In genomic region chr20:62120990-62121775, GRCh38 we compare ENCODE assay signal across 8 cellular contexts. TPM values are rescaled to one million over a fixed set of nuclear protein-coding genes. Genes with fewer than 3 reads are reported as not detected.
DNase-seq lines count a peak whose midpoint lies in the region; ATAC-seq, FAIRE-seq and TF ChIP-seq lines count a peak whose summit lies in the region.

No MANE protein-coding gene starts in this region.

- H3K9me3 ChIP-seq in A549 = peaks cover 6% of the 10 kb centered on the region; the same call in 1 of the 3 replicates
- H3K9me3 ChIP-seq in SK-N-MC (ENCODE audit: low read depth, low read length) = no peaks in the 10 kb centered on the region
- H3K9me3 ChIP-seq in neural cell (ENCODE audit: low read length) = no peaks in the 10 kb centered on the region

- DNase-seq in A549 (ENCODE audit: low read depth in 1 of 2, low spot score in 1 of 2) (peak; percentile 56 to 65), SK-N-MC (ENCODE audit: low read depth, low spot score) (peak; percentile 45), erythroblast (lab: John Stamatoyannopoulos, UW) (peak; percentile 75 to 79), HPDE6-E6E7 (ENCODE audit: extremely low spot score) (no peak), ecto neural progenitor cell (ENCODE audit: low spot score) (no peak)

- H3K27me3 ChIP-seq in neural cell (ENCODE audit: insufficient read depth, low read depth, low read length) = no peaks in the 10 kb centered on the region

- peaks cover 6% of the 10 kb centered on the region for H3F3A ChIP-seq in neural cell (ENCODE audit: insufficient read depth, low read length, poor library complexity, severe bottlenecking)

- no peak for FAIRE-seq in A549 (lab: Jason Lieb, UNC)

- H3K9ac ChIP-seq in SK-N-MC (ENCODE audit: insufficient read length) = peak overlapping the region; percentile 81
- H3K9ac ChIP-seq in neural cell (ENCODE audit: low read length) = peak overlapping the region; percentile 68

- TF ChIP-seq CTCF in A549 (IDR thresholded peaks at IDR 0.05) (no peak), neural cell (IDR thresholded peaks at IDR 0.05; ENCODE audit: poor library complexity, severe bottlenecking) (no peak)

- TF ChIP-seq POLR2A in A549 (IDR thresholded peaks at IDR 0.05; ENCODE audit: low read length) (no peak), GM18526 (IDR thresholded peaks at IDR 0.05; ENCODE audit: extremely low read depth, insufficient read length) (peak; percentile 37), erythroblast (IDR thresholded peaks at IDR 0.05; ENCODE audit: low read length) (no peak)

- peak; percentile 40 to 47; a peak in 5 of 6 replicates for ATAC-seq in A549
- ATAC-seq in HG03045 (IDR thresholded peaks at IDR 0.05; ENCODE audit: unreplicated experiment) = peak; percentile 9

- TF ChIP-seq RAD21 in A549 (conservative IDR thresholded peaks at IDR 0.05 in 1 of 2, IDR thresholded peaks at IDR 0.05 in 1 of 2) (no peak), neural cell (conservative IDR thresholded peaks at IDR 0.05) (no peak)

- H3K27ac ChIP-seq in A549 = peak overlapping the region; percentile 90 to 92
- peak overlapping the region; percentile 94 for H3K27ac ChIP-seq in SK-N-MC
- H3K27ac ChIP-seq in neural cell (ENCODE audit: low read length) = peak overlapping the region; percentile 76

- POLR2A ChIA-PET in A549 (lab: Yijun Ruan, JAX) = interaction anchor here (0.6 to 2.5 kb wide), 9 partner anchors 13 to 266 kb away, joined by 3 to 37 read pairs (median 4); partner anchors contain the start of genes PSMA7, RPS21, SS18L1 and TAF4

- H3K79me2 ChIP-seq in neural cell (replicated peaks; ENCODE audit: insufficient read depth, low read length) = peaks cover 29% of the 10 kb centered on the region

- no peaks in the 10 kb centered on the region for H3K9me2 ChIP-seq in neural cell (ENCODE audit: insufficient read depth, low read length)

- peak overlapping the region; percentile 56 for H2AFZ ChIP-seq in neural cell (ENCODE audit: low read depth, low read length)

- H3K4me2 ChIP-seq in A549 = peak overlapping the region; percentile 71
- peak overlapping the region; percentile 80 for H3K4me2 ChIP-seq in neural cell (ENCODE audit: low read length)

- H3K4me3 ChIP-seq in A549 (peak overlapping the region; percentile 69), SK-N-MC (peak overlapping the region; percentile 83), neural cell (ENCODE audit: low read length) (peak overlapping the region; percentile 74)

- H4K20me1 ChIP-seq in neural cell (ENCODE audit: insufficient read depth) = peaks cover 14% of the 10 kb centered on the region

- H3K4me1 ChIP-seq in A549 = peaks cover 11% of the 10 kb centered on the region

- TF ChIP-seq EP300 in A549 (IDR thresholded peaks at IDR 0.05) (no peak), neural cell (conservative IDR thresholded peaks at IDR 0.05; ENCODE audit: poor library complexity, severe bottlenecking) (no peak)

- CTCF ChIA-PET in A549 (lab: Yijun Ruan, JAX) = interaction anchor here (0.8 to 3.9 kb wide), 6 partner anchors 9 to 111 kb away, joined by 3 to 15 read pairs (median 6); partner anchors contain the start of gene TAF4

- peaks cover 24% of the 10 kb centered on the region for H3K36me3 ChIP-seq in SK-N-MC (ENCODE audit: insufficient read depth, low read length)
- H3K36me3 ChIP-seq in neural cell (ENCODE audit: insufficient read depth, low read length) = no peaks in the 10 kb centered on the region

- 26% methylated on average over 43 of the region's 45 CpGs for WGBS in A549 (ENCODE audit: missing lambda C conversion rate)

TF ChIP-seq in A549, 52 proteins besides CTCF, POLR2A, EP300 and RAD21 (continues in another document):
- TF ChIP-seq SREBF2 (IDR thresholded peaks at IDR 0.05) (no peak), POLR2AphosphoS2 (conservative IDR thresholded peaks at IDR 0.05; ENCODE audit: low read length) (no peak), FOSL2 (IDR thresholded peaks at IDR 0.05) (no peak), FOSL2 (CRISPR knock-in tag; IDR thresholded peaks at IDR 0.05) (0 out of 2 replicates have a peak, but pooled peaks have one; percentile 4), SMC3 (IDR thresholded peaks at IDR 0.05) (no peak), E2F6 (IDR thresholded peaks at IDR 0.05; ENCODE audit: borderline replicate concordance, low read depth) (peak; percentile 84), RARB (CRISPR knock-in tag; IDR thresholded peaks at IDR 0.05) (no peak), EHF (CRISPR knock-in tag; IDR thresholded peaks at IDR 0.05) (0 out of 2 replicates have a peak, but pooled peaks have one; percentile 44), TP53 (CRISPR knock-in tag; IDR thresholded peaks at IDR 0.05) (0 out of 2 replicates have a peak, but pooled peaks have one; percentile 39), FOSB (CRISPR knock-in tag; IDR thresholded peaks at IDR 0.05) (no peak)
- TF ChIP-seq, protein P1, sequence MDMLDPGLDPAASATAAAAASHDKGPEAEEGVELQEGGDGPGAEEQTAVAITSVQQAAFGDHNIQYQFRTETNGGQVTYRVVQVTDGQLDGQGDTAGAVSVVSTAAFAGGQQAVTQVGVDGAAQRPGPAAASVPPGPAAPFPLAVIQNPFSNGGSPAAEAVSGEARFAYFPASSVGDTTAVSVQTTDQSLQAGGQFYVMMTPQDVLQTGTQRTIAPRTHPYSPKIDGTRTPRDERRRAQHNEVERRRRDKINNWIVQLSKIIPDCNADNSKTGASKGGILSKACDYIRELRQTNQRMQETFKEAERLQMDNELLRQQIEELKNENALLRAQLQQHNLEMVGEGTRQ (IDR thresholded peaks at IDR 0.05) = no peak

TF ChIP-seq in neural cell, 6 proteins besides CTCF, POLR2A, EP300 and RAD21:
- TF ChIP-seq POLR2AphosphoS5 (IDR thresholded peaks at IDR 0.05) (no peak), SMC3 (conservative IDR thresholded peaks at IDR 0.05; ENCODE audit: poor library complexity) (no peak), MXI1 (conservative IDR thresholded peaks at IDR 0.05; ENCODE audit: poor library complexity, severe bottlenecking) (no peak), TAF1 (IDR thresholded peaks at IDR 0.05; ENCODE audit: low read depth) (no peak)

RNA-seq across cellular contexts. Expression of gene LSM14B, which starts 1.1 kb away (rescaled TPM):
- polyA plus RNA-seq in A549 (2011; rRNA removed) = 18.3 and 22.7 TPM in 2 replicates
- 29.0 and 41.2 TPM in 2 replicates for polyA plus RNA-seq in A549 (2012; cell fraction: cytosol; rRNA removed)
- 37.0 and 43.1 TPM in 2 replicates for polyA plus RNA-seq in A549 (2012; cell fraction: nucleus; rRNA removed)
- polyA plus RNA-seq in A549 (2017; fragmentation: RNase III; extraction: RNeasy Plus Mini Kit Qiagen cat#74134 plus additional on column Dnase treatment) = 26.5 to 28.1 TPM (median 27.7 TPM) in 3 replicates
- 19.9 and 20.3 TPM in 2 replicates for polyA minus RNA-seq in A549 (2011; rRNA and poly(A)+ RNA removed)
- polyA plus RNA-seq in neural cell = 207 and 213 TPM in 2 replicates
- polyA minus RNA-seq in neural cell = 130 and 131 TPM in 2 replicates

RNA-seq across cellular contexts. Expression of gene PSMA7, which starts 22.0 kb away (rescaled TPM):
- polyA plus RNA-seq in A549 (2011; rRNA removed) (494 and 562 TPM in 2 replicates), A549 (2017; fragmentation: RNase III; extraction: RNeasy Plus Mini Kit Qiagen cat#74134 plus additional on column Dnase treatment) (496 to 535 TPM (median 511 TPM) in 3 replicates), neural cell (871 and 874 TPM in 2 replicates)
- polyA plus RNA-seq in A549 (2012; cell fraction: cytosol; rRNA removed) = 893 and 1,062 TPM in 2 replicates
- 797 and 808 TPM in 2 replicates for polyA plus RNA-seq in A549 (2012; cell fraction: nucleus; rRNA removed)
- polyA minus RNA-seq in A549 (2011; rRNA and poly(A)+ RNA removed) = 208 and 235 TPM in 2 replicates
- 181 and 185 TPM in 2 replicates for polyA minus RNA-seq in neural cell

RNA-seq across cellular contexts. Expression of gene SS18L1, which starts 22.4 kb away (rescaled TPM):
- polyA plus RNA-seq in A549 (2011; rRNA removed) (7.4 and 7.5 TPM in 2 replicates), A549 (2017; fragmentation: RNase III; extraction: RNeasy Plus Mini Kit Qiagen cat#74134 plus additional on column Dnase treatment) (12.0 to 13.1 TPM (median 12.9 TPM) in 3 replicates), neural cell (117 and 132 TPM in 2 replicates)
- polyA plus RNA-seq in A549 (2012; cell fraction: cytosol; rRNA removed) = 14.2 and 19.2 TPM in 2 replicates
- polyA plus RNA-seq in A549 (2012; cell fraction: nucleus; rRNA removed) = 42.3 and 66.6 TPM in 2 replicates
- 8.4 and 12.7 TPM in 2 replicates for polyA minus RNA-seq in A549 (2011; rRNA and poly(A)+ RNA removed)
- 119 and 121 TPM in 2 replicates for polyA minus RNA-seq in neural cell

RNA-seq across cellular contexts. Expression of gene TAF4, which starts 55.5 kb away (rescaled TPM):
- polyA plus RNA-seq in A549 (2011; rRNA removed) (5.7 and 6.1 TPM in 2 replicates), A549 (2017; fragmentation: RNase III; extraction: RNeasy Plus Mini Kit Qiagen cat#74134 plus additional on column Dnase treatment) (11.0 to 14.3 TPM (median 12.5 TPM) in 3 replicates), neural cell (10.2 and 26.4 TPM in 2 replicates)
- 11.0 and 13.3 TPM in 2 replicates for polyA plus RNA-seq in A549 (2012; cell fraction: cytosol; rRNA removed)
- polyA plus RNA-seq in A549 (2012; cell fraction: nucleus; rRNA removed) = 31.7 and 44.0 TPM in 2 replicates
- 4.0 and 8.7 TPM in 2 replicates for polyA minus RNA-seq in A549 (2011; rRNA and poly(A)+ RNA removed)
- polyA minus RNA-seq in neural cell = 16.6 and 17.3 TPM in 2 replicates

Comparison
In these comparisons a context has a peak if more than half of its experiments do, and no peak if none do; other contexts are left out.
1. DNase-seq: peak in A549 (2 of 2), SK-N-MC (single experiment) and erythroblast (2 of 2); none in HPDE6-E6E7 (single experiment) and ecto neural progenitor cell (single experiment).
2. Peak in every context shown above with its lines, with median percentiles within 50 percentile points of each other: H3K27ac ChIP-seq and H3K4me3 ChIP-seq.